Comparison of ENCODE assay signal across 1 cellular context in the genomic region with DNA sequence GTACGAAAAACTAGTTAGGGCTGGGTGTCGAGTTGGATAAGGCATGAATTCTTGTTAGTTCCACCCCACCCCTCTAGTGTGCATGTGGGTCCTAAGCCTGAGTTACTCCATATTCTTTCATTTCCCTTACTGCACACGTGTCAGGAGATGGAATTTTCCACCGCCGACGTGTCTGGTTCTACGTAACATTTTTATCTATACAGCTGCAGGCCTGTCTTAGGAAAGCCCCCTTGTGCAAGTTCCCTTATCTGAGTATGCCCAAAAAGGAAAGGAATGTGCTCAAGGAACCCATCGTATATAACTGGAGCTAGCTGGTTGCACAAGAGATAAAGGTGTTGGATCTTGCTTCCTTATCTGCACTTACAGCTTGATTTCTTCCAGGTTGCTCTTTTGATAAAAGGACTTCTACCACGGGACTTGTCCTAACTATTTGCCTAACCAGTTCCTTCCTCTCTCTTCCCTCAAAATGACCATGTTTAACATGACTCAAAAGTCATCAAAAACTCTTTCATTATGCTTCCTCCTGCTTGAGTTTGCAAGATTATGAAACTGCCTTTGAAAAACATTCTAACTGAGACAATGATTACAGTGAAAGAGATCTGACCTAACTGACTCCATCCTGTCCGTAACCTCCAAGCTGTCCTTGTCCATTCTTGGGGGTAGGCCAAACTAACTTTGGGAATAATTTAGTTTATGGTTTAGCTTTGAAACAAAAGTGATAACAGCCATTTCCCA.
TF ChIP-seq lines count a peak whose summit lies in the region.

No MANE protein-coding gene starts in this region.

TF ChIP-seq in K562, 482 proteins besides CTCF, POLR2A, EP300 and RAD21 (continued from another document and continues in another):
- peak; percentile 87 for TF ChIP-seq JUN (IDR thresholded peaks at IDR 0.05; ENCODE audit: borderline replicate concordance, low read depth, low read length)
- TF ChIP-seq JUN (CRISPR knock-in tag; IDR thresholded peaks at IDR 0.05; ENCODE audit: borderline replicate concordance), result 0 out of 2 replicates have a peak, but pooled peaks have one; percentile 19
- peak; percentile 83; the same call in 1 of the 2 replicates for TF ChIP-seq CHCHD3 (CRISPR knock-in tag; IDR thresholded peaks at IDR 0.05)
- TF ChIP-seq NFATC3 (IDR thresholded peaks at IDR 0.05), result peak; percentile 99
- peak; percentile 95 for TF ChIP-seq ZNF785 (CRISPR knock-in tag; IDR thresholded peaks at IDR 0.05)
- no peak for TF ChIP-seq MCM5 (IDR thresholded peaks at IDR 0.05; ENCODE audit: low read depth)
- peak; percentile 100 for TF ChIP-seq TRIM24 (IDR thresholded peaks at IDR 0.05)
- TF ChIP-seq PTTG1 (tag; IDR thresholded peaks at IDR 0.05; ENCODE audit: low read depth), result peak; percentile 99
- TF ChIP-seq FOXA1 (IDR thresholded peaks at IDR 0.05; ENCODE audit: borderline replicate concordance), result no peak
- TF ChIP-seq MCM2 (IDR thresholded peaks at IDR 0.05; ENCODE audit: low read depth), result no peak
- TF ChIP-seq, protein P1, sequence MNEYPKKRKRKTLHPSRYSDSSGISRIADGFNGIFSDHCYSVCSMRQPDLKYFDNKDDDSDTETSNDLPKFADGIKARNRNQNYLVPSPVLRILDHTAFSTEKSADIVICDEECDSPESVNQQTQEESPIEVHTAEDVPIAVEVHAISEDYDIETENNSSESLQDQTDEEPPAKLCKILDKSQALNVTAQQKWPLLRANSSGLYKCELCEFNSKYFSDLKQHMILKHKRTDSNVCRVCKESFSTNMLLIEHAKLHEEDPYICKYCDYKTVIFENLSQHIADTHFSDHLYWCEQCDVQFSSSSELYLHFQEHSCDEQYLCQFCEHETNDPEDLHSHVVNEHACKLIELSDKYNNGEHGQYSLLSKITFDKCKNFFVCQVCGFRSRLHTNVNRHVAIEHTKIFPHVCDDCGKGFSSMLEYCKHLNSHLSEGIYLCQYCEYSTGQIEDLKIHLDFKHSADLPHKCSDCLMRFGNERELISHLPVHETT (CRISPR knock-in tag; conservative IDR thresholded peaks at IDR 0.05 in 1 of 2, IDR thresholded peaks at IDR 0.05 in 1 of 2), result peak in 1 of 2 experiments; percentile 99; a peak in 2 of 4 replicates
- no peak for TF ChIP-seq SUPT5H (IDR thresholded peaks at IDR 0.05)
- TF ChIP-seq MBD2 (IDR thresholded peaks at IDR 0.05; ENCODE audit: borderline replicate concordance, low read depth), result peak; percentile 90
- TF ChIP-seq, protein P2, sequence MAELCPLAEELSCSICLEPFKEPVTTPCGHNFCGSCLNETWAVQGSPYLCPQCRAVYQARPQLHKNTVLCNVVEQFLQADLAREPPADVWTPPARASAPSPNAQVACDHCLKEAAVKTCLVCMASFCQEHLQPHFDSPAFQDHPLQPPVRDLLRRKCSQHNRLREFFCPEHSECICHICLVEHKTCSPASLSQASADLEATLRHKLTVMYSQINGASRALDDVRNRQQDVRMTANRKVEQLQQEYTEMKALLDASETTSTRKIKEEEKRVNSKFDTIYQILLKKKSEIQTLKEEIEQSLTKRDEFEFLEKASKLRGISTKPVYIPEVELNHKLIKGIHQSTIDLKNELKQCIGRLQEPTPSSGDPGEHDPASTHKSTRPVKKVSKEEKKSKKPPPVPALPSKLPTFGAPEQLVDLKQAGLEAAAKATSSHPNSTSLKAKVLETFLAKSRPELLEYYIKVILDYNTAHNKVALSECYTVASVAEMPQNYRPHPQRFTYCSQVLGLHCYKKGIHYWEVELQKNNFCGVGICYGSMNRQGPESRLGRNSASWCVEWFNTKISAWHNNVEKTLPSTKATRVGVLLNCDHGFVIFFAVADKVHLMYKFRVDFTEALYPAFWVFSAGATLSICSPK (IDR thresholded peaks at IDR 0.05; ENCODE audit: borderline replicate concordance), result peak; percentile 94
- peak; percentile 97 for TF ChIP-seq MYC (IDR thresholded peaks at IDR 0.05; ENCODE audit: low read depth, low read length)
- peak; percentile 100 for TF ChIP-seq MYC (CRISPR knock-in tag; IDR thresholded peaks at IDR 0.05; ENCODE audit: borderline replicate concordance, low read depth)
- peak; percentile 98 for TF ChIP-seq L3MBTL2 (IDR thresholded peaks at IDR 0.05)
- peak; percentile 88; the same call in 1 of the 2 replicates for TF ChIP-seq ZNF57 (CRISPR knock-in tag; IDR thresholded peaks at IDR 0.05)
- peak; percentile 98 for TF ChIP-seq LCOR (CRISPR knock-in tag; IDR thresholded peaks at IDR 0.05)
- TF ChIP-seq, protein P3, sequence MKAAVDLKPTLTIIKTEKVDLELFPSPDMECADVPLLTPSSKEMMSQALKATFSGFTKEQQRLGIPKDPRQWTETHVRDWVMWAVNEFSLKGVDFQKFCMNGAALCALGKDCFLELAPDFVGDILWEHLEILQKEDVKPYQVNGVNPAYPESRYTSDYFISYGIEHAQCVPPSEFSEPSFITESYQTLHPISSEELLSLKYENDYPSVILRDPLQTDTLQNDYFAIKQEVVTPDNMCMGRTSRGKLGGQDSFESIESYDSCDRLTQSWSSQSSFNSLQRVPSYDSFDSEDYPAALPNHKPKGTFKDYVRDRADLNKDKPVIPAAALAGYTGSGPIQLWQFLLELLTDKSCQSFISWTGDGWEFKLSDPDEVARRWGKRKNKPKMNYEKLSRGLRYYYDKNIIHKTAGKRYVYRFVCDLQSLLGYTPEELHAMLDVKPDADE (conservative IDR thresholded peaks at IDR 0.05; ENCODE audit: control insufficient read depth, low read depth, low read length), result peak; percentile 79
- no peak for TF ChIP-seq SETDB1 (IDR thresholded peaks at IDR 0.05; ENCODE audit: low read length)
- TF ChIP-seq FOXM1 (IDR thresholded peaks at IDR 0.05; ENCODE audit: low read depth), result peak; percentile 100
- no peak for TF ChIP-seq FOXM1 (CRISPR knock-in tag; IDR thresholded peaks at IDR 0.05; ENCODE audit: low read depth)
- peak; percentile 99 for TF ChIP-seq RHOXF2B (CRISPR knock-in tag; conservative IDR thresholded peaks at IDR 0.05)
- peak; percentile 100 for TF ChIP-seq STAT5A (IDR thresholded peaks at IDR 0.05; ENCODE audit: borderline replicate concordance, low read length)
- TF ChIP-seq, protein P4, sequence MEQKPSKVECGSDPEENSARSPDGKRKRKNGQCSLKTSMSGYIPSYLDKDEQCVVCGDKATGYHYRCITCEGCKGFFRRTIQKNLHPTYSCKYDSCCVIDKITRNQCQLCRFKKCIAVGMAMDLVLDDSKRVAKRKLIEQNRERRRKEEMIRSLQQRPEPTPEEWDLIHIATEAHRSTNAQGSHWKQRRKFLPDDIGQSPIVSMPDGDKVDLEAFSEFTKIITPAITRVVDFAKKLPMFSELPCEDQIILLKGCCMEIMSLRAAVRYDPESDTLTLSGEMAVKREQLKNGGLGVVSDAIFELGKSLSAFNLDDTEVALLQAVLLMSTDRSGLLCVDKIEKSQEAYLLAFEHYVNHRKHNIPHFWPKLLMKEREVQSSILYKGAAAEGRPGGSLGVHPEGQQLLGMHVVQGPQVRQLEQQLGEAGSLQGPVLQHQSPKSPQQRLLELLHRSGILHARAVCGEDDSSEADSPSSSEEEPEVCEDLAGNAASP (IDR thresholded peaks at IDR 0.05), result no peak
- TF ChIP-seq, protein P5, sequence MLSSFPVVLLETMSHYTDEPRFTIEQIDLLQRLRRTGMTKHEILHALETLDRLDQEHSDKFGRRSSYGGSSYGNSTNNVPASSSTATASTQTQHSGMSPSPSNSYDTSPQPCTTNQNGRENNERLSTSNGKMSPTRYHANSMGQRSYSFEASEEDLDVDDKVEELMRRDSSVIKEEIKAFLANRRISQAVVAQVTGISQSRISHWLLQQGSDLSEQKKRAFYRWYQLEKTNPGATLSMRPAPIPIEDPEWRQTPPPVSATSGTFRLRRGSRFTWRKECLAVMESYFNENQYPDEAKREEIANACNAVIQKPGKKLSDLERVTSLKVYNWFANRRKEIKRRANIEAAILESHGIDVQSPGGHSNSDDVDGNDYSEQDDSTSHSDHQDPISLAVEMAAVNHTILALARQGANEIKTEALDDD (IDR thresholded peaks at IDR 0.05), result peak; percentile 100
- TF ChIP-seq, protein P6, sequence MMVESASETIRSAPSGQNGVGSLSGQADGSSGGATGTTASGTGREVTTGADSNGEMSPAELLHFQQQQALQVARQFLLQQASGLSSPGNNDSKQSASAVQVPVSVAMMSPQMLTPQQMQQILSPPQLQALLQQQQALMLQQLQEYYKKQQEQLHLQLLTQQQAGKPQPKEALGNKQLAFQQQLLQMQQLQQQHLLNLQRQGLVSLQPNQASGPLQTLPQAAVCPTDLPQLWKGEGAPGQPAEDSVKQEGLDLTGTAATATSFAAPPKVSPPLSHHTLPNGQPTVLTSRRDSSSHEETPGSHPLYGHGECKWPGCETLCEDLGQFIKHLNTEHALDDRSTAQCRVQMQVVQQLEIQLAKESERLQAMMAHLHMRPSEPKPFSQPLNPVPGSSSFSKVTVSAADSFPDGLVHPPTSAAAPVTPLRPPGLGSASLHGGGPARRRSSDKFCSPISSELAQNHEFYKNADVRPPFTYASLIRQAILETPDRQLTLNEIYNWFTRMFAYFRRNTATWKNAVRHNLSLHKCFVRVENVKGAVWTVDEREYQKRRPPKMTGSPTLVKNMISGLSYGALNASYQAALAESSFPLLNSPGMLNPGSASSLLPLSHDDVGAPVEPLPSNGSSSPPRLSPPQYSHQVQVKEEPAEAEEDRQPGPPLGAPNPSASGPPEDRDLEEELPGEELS (CRISPR knock-in tag; IDR thresholded peaks at IDR 0.05; ENCODE audit: borderline replicate concordance), result no peak
- TF ChIP-seq, protein P7, sequence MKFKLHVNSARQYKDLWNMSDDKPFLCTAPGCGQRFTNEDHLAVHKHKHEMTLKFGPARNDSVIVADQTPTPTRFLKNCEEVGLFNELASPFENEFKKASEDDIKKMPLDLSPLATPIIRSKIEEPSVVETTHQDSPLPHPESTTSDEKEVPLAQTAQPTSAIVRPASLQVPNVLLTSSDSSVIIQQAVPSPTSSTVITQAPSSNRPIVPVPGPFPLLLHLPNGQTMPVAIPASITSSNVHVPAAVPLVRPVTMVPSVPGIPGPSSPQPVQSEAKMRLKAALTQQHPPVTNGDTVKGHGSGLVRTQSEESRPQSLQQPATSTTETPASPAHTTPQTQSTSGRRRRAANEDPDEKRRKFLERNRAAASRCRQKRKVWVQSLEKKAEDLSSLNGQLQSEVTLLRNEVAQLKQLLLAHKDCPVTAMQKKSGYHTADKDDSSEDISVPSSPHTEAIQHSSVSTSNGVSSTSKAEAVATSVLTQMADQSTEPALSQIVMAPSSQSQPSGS (CRISPR knock-in tag; IDR thresholded peaks at IDR 0.05), result no peak
- no peak for TF ChIP-seq HNRNPLL (IDR thresholded peaks at IDR 0.05; ENCODE audit: low read depth, low read length, poor library complexity, severe bottlenecking)
- TF ChIP-seq ARNT (IDR thresholded peaks at IDR 0.05), result peak; percentile 99 to 100
- TF ChIP-seq, protein P8, sequence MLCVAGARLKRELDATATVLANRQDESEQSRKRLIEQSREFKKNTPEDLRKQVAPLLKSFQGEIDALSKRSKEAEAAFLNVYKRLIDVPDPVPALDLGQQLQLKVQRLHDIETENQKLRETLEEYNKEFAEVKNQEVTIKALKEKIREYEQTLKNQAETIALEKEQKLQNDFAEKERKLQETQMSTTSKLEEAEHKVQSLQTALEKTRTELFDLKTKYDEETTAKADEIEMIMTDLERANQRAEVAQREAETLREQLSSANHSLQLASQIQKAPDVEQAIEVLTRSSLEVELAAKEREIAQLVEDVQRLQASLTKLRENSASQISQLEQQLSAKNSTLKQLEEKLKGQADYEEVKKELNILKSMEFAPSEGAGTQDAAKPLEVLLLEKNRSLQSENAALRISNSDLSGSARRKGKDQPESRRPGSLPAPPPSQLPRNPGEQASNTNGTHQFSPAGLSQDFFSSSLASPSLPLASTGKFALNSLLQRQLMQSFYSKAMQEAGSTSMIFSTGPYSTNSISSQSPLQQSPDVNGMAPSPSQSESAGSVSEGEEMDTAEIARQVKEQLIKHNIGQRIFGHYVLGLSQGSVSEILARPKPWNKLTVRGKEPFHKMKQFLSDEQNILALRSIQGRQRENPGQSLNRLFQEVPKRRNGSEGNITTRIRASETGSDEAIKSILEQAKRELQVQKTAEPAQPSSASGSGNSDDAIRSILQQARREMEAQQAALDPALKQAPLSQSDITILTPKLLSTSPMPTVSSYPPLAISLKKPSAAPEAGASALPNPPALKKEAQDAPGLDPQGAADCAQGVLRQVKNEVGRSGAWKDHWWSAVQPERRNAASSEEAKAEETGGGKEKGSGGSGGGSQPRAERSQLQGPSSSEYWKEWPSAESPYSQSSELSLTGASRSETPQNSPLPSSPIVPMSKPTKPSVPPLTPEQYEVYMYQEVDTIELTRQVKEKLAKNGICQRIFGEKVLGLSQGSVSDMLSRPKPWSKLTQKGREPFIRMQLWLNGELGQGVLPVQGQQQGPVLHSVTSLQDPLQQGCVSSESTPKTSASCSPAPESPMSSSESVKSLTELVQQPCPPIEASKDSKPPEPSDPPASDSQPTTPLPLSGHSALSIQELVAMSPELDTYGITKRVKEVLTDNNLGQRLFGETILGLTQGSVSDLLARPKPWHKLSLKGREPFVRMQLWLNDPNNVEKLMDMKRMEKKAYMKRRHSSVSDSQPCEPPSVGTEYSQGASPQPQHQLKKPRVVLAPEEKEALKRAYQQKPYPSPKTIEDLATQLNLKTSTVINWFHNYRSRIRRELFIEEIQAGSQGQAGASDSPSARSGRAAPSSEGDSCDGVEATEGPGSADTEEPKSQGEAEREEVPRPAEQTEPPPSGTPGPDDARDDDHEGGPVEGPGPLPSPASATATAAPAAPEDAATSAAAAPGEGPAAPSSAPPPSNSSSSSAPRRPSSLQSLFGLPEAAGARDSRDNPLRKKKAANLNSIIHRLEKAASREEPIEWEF (CRISPR knock-in tag; IDR thresholded peaks at IDR 0.05), result peak; percentile 93
- TF ChIP-seq NFIC (IDR thresholded peaks at IDR 0.05), result peak; percentile 99
- TF ChIP-seq RFX1 (IDR thresholded peaks at IDR 0.05), result no peak
- TF ChIP-seq TAF15 (IDR thresholded peaks at IDR 0.05; ENCODE audit: low read depth, low read length), result no peak
- peak; percentile 91 for TF ChIP-seq TRIM28 (IDR thresholded peaks at IDR 0.05)
- TF ChIP-seq PCBP2 (IDR thresholded peaks at IDR 0.05; ENCODE audit: low read depth, low read length, poor library complexity, severe bottlenecking), result no peak
- peak in 1 of 3 experiments; percentile 48 for TF ChIP-seq YY1 (IDR thresholded peaks at IDR 0.05; ENCODE audit: borderline replicate concordance in 1 of 3, control insufficient read depth in 1 of 3, extremely low read depth in 1 of 3, insufficient read depth in 3 of 3, insufficient read length in 1 of 3, insufficient replicate concordance in 2 of 3, low read depth in 1 of 3, low read length in 2 of 3)
- 0 out of 2 replicates have a peak, but pooled peaks have one; percentile 24 for TF ChIP-seq ZBTB7A (IDR thresholded peaks at IDR 0.05; ENCODE audit: borderline replicate concordance, control insufficient read depth, low read depth, low read length)
- peak; percentile 87 for TF ChIP-seq ZNF507 (tag; conservative IDR thresholded peaks at IDR 0.05)
- no peak for TF ChIP-seq RBM39 (optimal IDR thresholded peaks at IDR 0.05; ENCODE audit: low read depth, low read length)
- peak; percentile 86 to 100 for TF ChIP-seq MAZ (CRISPR knock-in tag; conservative IDR thresholded peaks at IDR 0.05 in 1 of 2, IDR thresholded peaks at IDR 0.05 in 1 of 2)
- peak; percentile 100 for TF ChIP-seq SMARCA4 (IDR thresholded peaks at IDR 0.05)
- peak; percentile 85 for TF ChIP-seq SP1 (CRISPR knock-in tag; IDR thresholded peaks at IDR 0.05)
- no peak for TF ChIP-seq ZNF384 (IDR thresholded peaks at IDR 0.05; ENCODE audit: low read depth, low read length)
- peak; percentile 92 to 94 for TF ChIP-seq NCOA2 (IDR thresholded peaks at IDR 0.05; ENCODE audit: partially characterized antibody in 2 of 2)
- TF ChIP-seq SMC3 (conservative IDR thresholded peaks at IDR 0.05; ENCODE audit: insufficient read depth, low read depth, low read length), result no peak; the same call in 1 of the 2 replicates
- peak; percentile 100 for TF ChIP-seq KDM2B (CRISPR knock-in tag; IDR thresholded peaks at IDR 0.05)
- TF ChIP-seq ELF2 (CRISPR knock-in tag; IDR thresholded peaks at IDR 0.05), result peak; percentile 98
- TF ChIP-seq CBX3 (IDR thresholded peaks at IDR 0.05; ENCODE audit: borderline replicate concordance in 1 of 2, low read length in 2 of 2), result peak in 1 of 2 experiments; percentile 82; a peak in 2 of 3 replicates
- peak; percentile 100 for TF ChIP-seq TAL1 (IDR thresholded peaks at IDR 0.05)
